In genomic region chr21:40516336-40516735, GRCh38 we compare ENCODE assay signal across 1 cellular context.
TF ChIP-seq lines count a peak whose summit lies in the region.

No MANE protein-coding gene starts in this region.

TF ChIP-seq in HepG2, 621 proteins besides CTCF, POLR2A, EP300 and RAD21 (continued from another document):
- no peak for TF ChIP-seq HOMEZ (CRISPR knock-in tag; IDR thresholded peaks at IDR 0.05; ENCODE audit: low read depth)
- no peak for TF ChIP-seq BORCS8-MEF2B (CRISPR knock-in tag; IDR thresholded peaks at IDR 0.05)
- no peak for TF ChIP-seq ASH2L (IDR thresholded peaks at IDR 0.05; ENCODE audit: insufficient read length, low read depth, low read length)
- TF ChIP-seq ZNF660 (CRISPR knock-in tag; IDR thresholded peaks at IDR 0.05; ENCODE audit: borderline replicate concordance, low read depth), result no peak
- no peak for TF ChIP-seq TBX2 (CRISPR knock-in tag; IDR thresholded peaks at IDR 0.05; ENCODE audit: borderline replicate concordance)
- no peak for TF ChIP-seq GRHL1 (CRISPR knock-in tag; conservative IDR thresholded peaks at IDR 0.05)
- no peak for TF ChIP-seq ZNF253 (CRISPR knock-in tag; IDR thresholded peaks at IDR 0.05; ENCODE audit: borderline replicate concordance)
- TF ChIP-seq ZNF12 (CRISPR knock-in tag; IDR thresholded peaks at IDR 0.05), result no peak
- no peak for TF ChIP-seq HNF1B (CRISPR knock-in tag; IDR thresholded peaks at IDR 0.05)
